ENCODE assay signal across 24 cellular contexts in genomic region chr1:38431669-38432376, GRCh38.
"Had no signal": no experiment of that assay in that cellular context is flagged by ENCODE, and none has a peak within 500 bp of the region (broad histone marks: within the 10 kb centered on the region; RNA-seq: fewer than 3 reads in every experiment).

No MANE protein-coding gene starts in this region.

- H3K9ac ChIP-seq: SK-N-SH had no signal

- H3K27ac Mint-ChIP-seq: activated CD8-positive, alpha-beta T cell treated with anti-CD3 and anti-CD28 coated beads, Interleukin-2, amount 10 ng/mL, durations not matched to agents 7 days and 5 days; activated naive CD8-positive, alpha-beta T cell treated with anti-CD3 and anti-CD28 coated beads, Interleukin-2, amount 10 ng/mL, durations not matched to agents 7 days and 5 days had no signal

- H3K4me3 Mint-ChIP-seq: activated CD8-positive, alpha-beta T cell treated with anti-CD3 and anti-CD28 coated beads, Interleukin-2, amount 10 ng/mL, durations not matched to agents 7 days and 5 days; activated naive CD8-positive, alpha-beta T cell treated with anti-CD3 and anti-CD28 coated beads, Interleukin-2, amount 10 ng/mL, durations not matched to agents 7 days and 5 days had no signal

- H3K9me3 ChIP-seq: adrenal gland, Peyer's patch, SJCRH30, SK-N-SH had no signal

- H3K36me3 ChIP-seq: adrenal gland, Peyer's patch, SJCRH30 had no signal

- H3K9me3 Mint-ChIP-seq: activated naive CD8-positive, alpha-beta T cell treated with anti-CD3 and anti-CD28 coated beads, Interleukin-2, amount 10 ng/mL, durations not matched to agents 7 days and 5 days had no signal

- DNase-seq: activated CD4-positive, alpha-beta T cell treated with anti-CD3 and anti-CD28 coated beads for 4 hours; activated CD4-positive, alpha-beta T cell treated with anti-CD3 and anti-CD28 coated beads, Interleukin-2, amount 50 U/mL, for 4 hours; activated CD8-positive, alpha-beta memory T cell treated with anti-CD3 and anti-CD28 coated beads, Interleukin-2, amount 50 U/mL, for 48 hours; activated CD8-positive, alpha-beta T cell treated with anti-CD3 and anti-CD28 coated beads, Interleukin-2, amount 10 ng/mL, durations not matched to agents 7 days and 5 days; activated naive CD4-positive, alpha-beta T cell treated with anti-CD3 and anti-CD28 coated beads, Interleukin-2, amount 50 U/mL, for 16 hours; activated naive CD8-positive, alpha-beta T cell treated with anti-CD3 and anti-CD28 coated beads, Interleukin-2, amount 10 ng/mL, durations not matched to agents 7 days and 5 days; activated T-cell treated with anti-CD3 and anti-CD28 coated beads, Interleukin-2, amount 50 U/mL, for 1 hour; adrenal gland; anterior cingulate cortex; central memory CD4-positive, alpha-beta T cell; NCI-H1048; NCI-H146; NCI-H1930; NCI-H345; NCI-H510A; NCI-H69; NK-92 treated with Interleukin-12 subunit alpha and Interleukin-12 subunit beta, amount 100 ng/mL, for 24 hours; Peyer's patch; Right ventricle myocardium superior; SJCRH30; SK-N-SH; T-helper 1 cell had no signal

- H3K4me1 ChIP-seq: adrenal gland, Peyer's patch, SJCRH30 had no signal

- H3K36me3 Mint-ChIP-seq: activated naive CD8-positive, alpha-beta T cell treated with anti-CD3 and anti-CD28 coated beads, Interleukin-2, amount 10 ng/mL, durations not matched to agents 7 days and 5 days had no signal

- ATAC-seq: activated CD8-positive, alpha-beta T cell treated with anti-CD3 and anti-CD28 coated beads, Interleukin-2, amount 10 ng/mL, durations not matched to agents 7 days and 5 days had no signal

- H3K4me2 ChIP-seq: SK-N-SH had no signal

- H3K27ac ChIP-seq: adrenal gland, Peyer's patch, RWPE1, SJCRH30, VCaP had no signal

- H3K4me3 ChIP-seq: adrenal gland, Peyer's patch, SJCRH30 had no signal

- H3K4me1 Mint-ChIP-seq: activated naive CD8-positive, alpha-beta T cell treated with anti-CD3 and anti-CD28 coated beads, Interleukin-2, amount 10 ng/mL, durations not matched to agents 7 days and 5 days had no signal

- H3K27me3 ChIP-seq: adrenal gland, Peyer's patch, SJCRH30 had no signal
